19 cellular contexts compared by ENCODE assay signal in the genomic region with DNA sequence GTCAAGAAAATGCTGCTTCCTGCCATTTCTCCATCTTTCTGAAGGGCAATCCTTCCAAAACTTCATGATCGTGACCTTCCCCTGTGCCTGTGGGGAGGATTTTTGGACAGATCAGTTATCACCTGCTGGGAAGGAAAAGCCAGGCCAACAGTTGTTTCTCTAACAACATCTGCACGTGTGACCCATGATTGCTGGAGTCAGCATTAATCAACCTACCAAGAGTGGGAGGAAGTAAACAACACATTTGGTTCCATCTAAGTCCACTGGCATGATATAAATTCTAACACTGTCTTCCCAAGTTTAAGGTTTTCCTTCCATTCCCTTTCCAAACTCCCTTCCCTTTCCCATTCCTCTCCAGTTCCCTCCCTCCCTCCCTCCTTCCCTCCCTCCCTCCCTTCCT.
DNase-seq lines count a peak whose midpoint lies in the region; FAIRE-seq and TF ChIP-seq lines count a peak whose summit lies in the region.
"Had no signal": no experiment of that assay in that cellular context is flagged by ENCODE, and none has a peak within 500 bp of the region (broad histone marks: within the 10 kb centered on the region; RNA-seq: fewer than 3 reads in every experiment).

No MANE protein-coding gene starts in this region.

- H2BK20ac ChIP-seq in H1 (ENCODE audit: low read length): no peak overlapping the region

- no peaks in the 10 kb centered on the region for H3K36me3 Mint-ChIP-seq in neural progenitor cell
- H3K36me3 Mint-ChIP-seq: CD14-positive monocyte; CD4-positive, alpha-beta memory T cell had no signal

- H3K27ac Mint-ChIP-seq in neural progenitor cell: peak overlapping the region; percentile 34
- H3K27ac Mint-ChIP-seq: CD4-positive, alpha-beta memory T cell had no signal

- H3K4me1 Mint-ChIP-seq in neural progenitor cell: peaks cover 45% of the 10 kb centered on the region
- H3K4me1 Mint-ChIP-seq: CD14-positive monocyte; CD4-positive, alpha-beta memory T cell had no signal

- H2BK12ac ChIP-seq in H1 (ENCODE audit: low read depth, low read length): no peak overlapping the region

- H3K79me2 ChIP-seq in H1 (ENCODE audit: control insufficient read depth in 1 of 2, insufficient read depth in 2 of 2, low read length in 2 of 2): no peaks in the 10 kb centered on the region
- H3K79me2 ChIP-seq in neural progenitor cell (ENCODE audit: low read depth): no peaks in the 10 kb centered on the region

- H3K4me1 ChIP-seq in H1 (replicated peaks in 1 of 4; ENCODE audit: control insufficient read depth in 3 of 4, insufficient read depth in 4 of 4, low read length in 3 of 4) (peaks cover 2 to 14% (median 6%) of the 10 kb centered on the region in 4 experiments; a peak in 6 of 7 replicates), neural progenitor cell (peaks cover 24% of the 10 kb centered on the region)
- H3K4me1 ChIP-seq: BLaER1 had no signal

- no peak overlapping the region for H3K4ac ChIP-seq in H1 (replicated peaks; ENCODE audit: insufficient read length, low read depth, low read length)

- H4K20me1 ChIP-seq in H1 (replicated peaks in 1 of 2; ENCODE audit: control insufficient read depth in 1 of 2, insufficient read depth in 2 of 2, low read length in 2 of 2) (no peaks in the 10 kb centered on the region), neural progenitor cell (ENCODE audit: low read depth) (no peaks in the 10 kb centered on the region)
- H4K20me1 ChIP-seq: BLaER1 had no signal

- no peaks in the 10 kb centered on the region for H3K79me1 ChIP-seq in H1 (ENCODE audit: low read depth, low read length)

- H3K9ac ChIP-seq in H1 (replicated peaks in 1 of 4; ENCODE audit: extremely low read depth in 1 of 4, low read depth in 3 of 4, low read length in 3 of 4) (no peak overlapping the region), neural progenitor cell (no peak overlapping the region)
- H3K9ac ChIP-seq: BLaER1 had no signal

- no peak overlapping the region for H3K56ac ChIP-seq in H1 (replicated peaks; ENCODE audit: insufficient read length, low read depth, low read length)

- H3K27ac ChIP-seq in H1 (ENCODE audit: low read depth, low read length): no peak overlapping the region
- H3K27ac ChIP-seq in neural progenitor cell: no peak overlapping the region
- H3K27ac ChIP-seq: 22Rv1, BLaER1 had no signal

- FAIRE-seq in H1 (lab: Jason Lieb, UNC): no peak

- no peak overlapping the region for H2BK5ac ChIP-seq in H1 (ENCODE audit: low read depth, low read length)

- H4K91ac ChIP-seq in H1 (replicated peaks; ENCODE audit: insufficient read length, low read length): no peak overlapping the region

- H3K27me3 Mint-ChIP-seq in neural progenitor cell (ENCODE audit: insufficient read depth, low read depth): peaks cover 4% of the 10 kb centered on the region

- no peak for TF ChIP-seq EP300 in H1 (IDR thresholded peaks at IDR 0.05; ENCODE audit: borderline replicate concordance in 1 of 2, low read depth in 2 of 2, low read length in 2 of 2)

- DNase-seq in NCI-H2227 (lab: John Stamatoyannopoulos, UW; ENCODE audit: unreplicated experiment) (peak; percentile 14), NCI-H2227 treated with DMSO at 0.1 percent for 48 hours (lab: John Stamatoyannopoulos, UW) (no peak), RPMI8226 (peak; percentile 41), H1 (ENCODE audit: low read depth in 1 of 2, low spot score in 2 of 2) (no peak), neural progenitor cell (ENCODE audit: low spot score) (no peak), SKM-1 treated with dmso at 0.1 percent for 144 hours (lab: John Stamatoyannopoulos, UW; ENCODE audit: unreplicated experiment) (no peak), mesenteric fat pad (ENCODE audit: low spot score) (no peak)
- DNase-seq in stimulated activated CD4-positive, alpha-beta T cell treated with anti-CD3 and anti-CD28 coated beads, Interleukin-4, amount 100 ng/mL, for 4 hours: no peak
- DNase-seq: Calu3; CD4-positive, alpha-beta memory T cell; DMS79 treated with DMSO at 0.1 percent for 48 hours; GF-D8; GOT3; IMR-90 had no signal

- 96% methylated on average over 2 of the region's 2 CpGs; no CpG with 5 or more reads in 1 of the 2 experiments for WGBS in H1 (ENCODE audit: extremely low coverage in 1 of 2, insufficient coverage in 1 of 2, insufficient read length in 1 of 2, insufficient replicate concordance in 2 of 2, low coverage in 1 of 2, low lambda C conversion rate in 2 of 2, missing lambda C conversion rate in 1 of 2), 2 experiments

- no peak for TF ChIP-seq RAD21 in H1 (IDR thresholded peaks at IDR 0.05 in 1 of 2, conservative IDR thresholded peaks at IDR 0.05 in 1 of 2; ENCODE audit: low read depth in 2 of 2, low read length in 2 of 2)

- no peak overlapping the region for H3K23ac ChIP-seq in H1 (ENCODE audit: insufficient read length)

- H4K8ac ChIP-seq in H1 (ENCODE audit: extremely low read depth, insufficient read depth, low read length): no peak overlapping the region

- POLR2A ChIA-PET in H1 (lab: Charles Lee; ENCODE audit: partially characterized antibody): no interaction called here

- H3K9me3 Mint-ChIP-seq in neural progenitor cell: no peaks in the 10 kb centered on the region

- no peaks in the 10 kb centered on the region for H3K23me2 ChIP-seq in H1 (ENCODE audit: low read depth, low read length)

- no peak overlapping the region for H3K4me3 Mint-ChIP-seq in neural progenitor cell
- H3K4me3 Mint-ChIP-seq: CD14-positive monocyte; CD4-positive, alpha-beta memory T cell had no signal

- H2BK15ac ChIP-seq in H1 (ENCODE audit: low read length): no peak overlapping the region

- H3K36me3 ChIP-seq in H1 (ENCODE audit: control insufficient read depth in 2 of 4, insufficient read depth in 4 of 4, low read length in 3 of 4) (no peaks in the 10 kb centered on the region), neural progenitor cell (no peaks in the 10 kb centered on the region)
- H3K36me3 ChIP-seq: HAP-1 had no signal

- H2BK120ac ChIP-seq in H1 (replicated peaks; ENCODE audit: low read depth, low read length): no peak overlapping the region

- no peak overlapping the region for H4K5ac ChIP-seq in H1 (ENCODE audit: insufficient read length, low read depth, low read length)

- no peak for TF ChIP-seq POLR2A in H1 (IDR thresholded peaks at IDR 0.05; ENCODE audit: control extremely low read depth in 1 of 2, low read depth in 2 of 2, low read length in 2 of 2)

- no peak overlapping the region for H3K18ac ChIP-seq in H1 (ENCODE audit: extremely low read depth, low read length)

- no peak overlapping the region for H3K14ac ChIP-seq in H1 (ENCODE audit: insufficient read length)

- no peaks in the 10 kb centered on the region for H3F3A ChIP-seq in neural progenitor cell (ENCODE audit: low read depth)

- TF ChIP-seq CTCF in H1 (IDR thresholded peaks at IDR 0.05; ENCODE audit: control extremely low read depth in 1 of 3, insufficient read depth in 1 of 3, low read depth in 1 of 3, low read length in 3 of 3) (no peak), neural progenitor cell (IDR thresholded peaks at IDR 0.05) (no peak)

- H2AFZ ChIP-seq in H1 (ENCODE audit: low read length): 0 out of 2 replicates have a peak overlapping the region, but pooled peaks have one; percentile 9
- peak overlapping the region; percentile 61 for H2AFZ ChIP-seq in neural progenitor cell (replicated peaks)

- H3K27me3 ChIP-seq in H1 (replicated peaks in 1 of 4; ENCODE audit: control insufficient read depth in 3 of 4, extremely low read depth in 1 of 4, insufficient read depth in 3 of 4, low read length in 3 of 4): no peaks in the 10 kb centered on the region
- no peaks in the 10 kb centered on the region for H3K27me3 ChIP-seq in neural progenitor cell
- H3K27me3 ChIP-seq: BLaER1 had no signal

- CTCF ChIA-PET in H1 (lab: Charles Lee; ENCODE audit: partially characterized antibody): interaction anchor here (1.1 to 1.4 kb wide), 2 partner anchors 25 to 181 kb away, joined by 3 to 4 read pairs; no protein-coding TSS in a partner anchor

- no peak overlapping the region for H3K4me2 ChIP-seq in H1 (ENCODE audit: insufficient read depth in 1 of 2, low read depth in 2 of 2, low read length in 2 of 2)
- no peak overlapping the region for H3K4me2 ChIP-seq in neural progenitor cell
- H3K4me2 ChIP-seq: BLaER1 had no signal

- no peak overlapping the region for H2AK5ac ChIP-seq in H1 (ENCODE audit: low read depth, low read length)

- H3K4me3 ChIP-seq in H1 (ENCODE audit: extremely low read depth in 1 of 4, insufficient read depth in 2 of 4, low read depth in 3 of 4, low read length in 4 of 4) (no peak overlapping the region), neural progenitor cell (no peak overlapping the region)
- H3K4me3 ChIP-seq: BLaER1, GM12878, HAP-1 had no signal

- H3K9me3 ChIP-seq in H1 (ENCODE audit: insufficient read depth in 2 of 2, low read depth in 1 of 2, low read length in 1 of 2) (no peaks in the 10 kb centered on the region), neural progenitor cell (ENCODE audit: low read depth) (no peaks in the 10 kb centered on the region)
- H3K9me3 ChIP-seq: BLaER1, HAP-1 had no signal

TF ChIP-seq in H1, 55 proteins besides CTCF, POLR2A, EP300 and RAD21 (continues in another document):
- TF ChIP-seq TAF1 (IDR thresholded peaks at IDR 0.05; ENCODE audit: low read depth, low read length) (no peak), FOSL1 (IDR thresholded peaks at IDR 0.05; ENCODE audit: insufficient read depth, low read depth, low read length) (no peak), NRF1 (IDR thresholded peaks at IDR 0.05; ENCODE audit: low read depth, low read length) (no peak), SAP30 (IDR thresholded peaks at IDR 0.05; ENCODE audit: insufficient read depth, insufficient replicate concordance, low read length) (no peak), TEAD4 (IDR thresholded peaks at IDR 0.05; ENCODE audit: low read depth, low read length) (no peak), RBBP5 (IDR thresholded peaks at IDR 0.05; ENCODE audit: borderline replicate concordance, low read depth, low read length) (no peak), BCL11A (IDR thresholded peaks at IDR 0.05; ENCODE audit: low read depth in 2 of 2, low read length in 2 of 2) (no peak), KDM4A (IDR thresholded peaks at IDR 0.05; ENCODE audit: low read depth, low read length, severe bottlenecking) (no peak), POU5F1 (IDR thresholded peaks at IDR 0.05; ENCODE audit: low read depth, low read length) (no peak), HDAC6 (IDR thresholded peaks at IDR 0.05; ENCODE audit: low read depth, low read length) (no peak), BRCA1 (IDR thresholded peaks at IDR 0.05; ENCODE audit: low read depth, low read length) (no peak), SP4 (IDR thresholded peaks at IDR 0.05; ENCODE audit: low read length) (no peak)
- TF ChIP-seq, protein P1, sequence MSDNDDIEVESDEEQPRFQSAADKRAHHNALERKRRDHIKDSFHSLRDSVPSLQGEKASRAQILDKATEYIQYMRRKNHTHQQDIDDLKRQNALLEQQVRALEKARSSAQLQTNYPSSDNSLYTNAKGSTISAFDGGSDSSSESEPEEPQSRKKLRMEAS (IDR thresholded peaks at IDR 0.05): no peak
- TF ChIP-seq, protein P2, sequence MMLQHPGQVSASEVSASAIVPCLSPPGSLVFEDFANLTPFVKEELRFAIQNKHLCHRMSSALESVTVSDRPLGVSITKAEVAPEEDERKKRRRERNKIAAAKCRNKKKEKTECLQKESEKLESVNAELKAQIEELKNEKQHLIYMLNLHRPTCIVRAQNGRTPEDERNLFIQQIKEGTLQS (IDR thresholded peaks at IDR 0.05; ENCODE audit: insufficient read depth, low read depth, low read length): no peak

Comparison
In these comparisons a context has a peak if more than half of its experiments do, and no peak if none do; other contexts are left out.
1. DNase-seq: peak in NCI-H2227 (single experiment) and RPMI8226 (single experiment); none in NCI-H2227 treated with DMSO at 0.1 percent for 48 hours (single experiment), H1 (0 of 2), neural progenitor cell (single experiment), stimulated activated CD4-positive, alpha-beta T cell treated with anti-CD3 and anti-CD28 coated beads, Interleukin-4, amount 100 ng/mL, for 4 hours (0 of 2), SKM-1 treated with dmso at 0.1 percent for 144 hours (single experiment) and mesenteric fat pad (single experiment).